Comparison of ENCODE assay signal across 24 cellular contexts in genomic region chr1:15734296-15734695, GRCh38. TPM values are rescaled to one million over a fixed set of nuclear protein-coding genes. Genes with fewer than 3 reads are reported as not detected.
DNase-seq lines count a peak whose midpoint lies in the region; ATAC-seq, FAIRE-seq and TF ChIP-seq lines count a peak whose summit lies in the region.
"Had no signal": no experiment of that assay in that cellular context is flagged by ENCODE, and none has a peak within 500 bp of the region (broad histone marks: within the 10 kb centered on the region; RNA-seq: fewer than 3 reads in every experiment).

No MANE protein-coding gene starts in this region.

- no peak overlapping the region for H3K4me3 Mint-ChIP-seq in activated naive CD4-positive, alpha-beta T cell treated with anti-CD3 and anti-CD28 coated beads, Interleukin-2, amount 50 U/mL, for 24 hours
- no peak overlapping the region for H3K4me3 Mint-ChIP-seq in activated naive CD4-positive, alpha-beta T cell treated with anti-CD3 and anti-CD28 coated beads, Interleukin-2, amount 10 ng/mL, durations not matched to agents 7 days and 5 days
- H3K4me3 Mint-ChIP-seq: CD4-positive, alpha-beta T cell had no signal

- H3K9me3 ChIP-seq in K562 (replicated peaks; ENCODE audit: control insufficient read depth, insufficient read depth, low read depth, low read length) (no peaks in the 10 kb centered on the region), trophoblast cell (ENCODE audit: insufficient read depth, low read depth, low read length) (peaks cover 2% of the 10 kb centered on the region)
- H3K9me3 ChIP-seq: BLaER1 treated with 17β-estradiol and CSF1 and Interleukin-3, amounts not matched to agents 10 nM and 100 nM had no signal

- H3K9ac ChIP-seq in K562 (ENCODE audit: insufficient read depth in 1 of 2, low read depth in 2 of 2, low read length in 2 of 2) (no peak overlapping the region; a peak in 1 of 4 replicates), trophoblast cell (ENCODE audit: low read length) (no peak overlapping the region)
- H3K9ac ChIP-seq: BLaER1 treated with 17β-estradiol and CSF1 and Interleukin-3, amounts not matched to agents 10 nM and 100 nM; KMS-11 had no signal

- no peaks in the 10 kb centered on the region for H3K9me1 ChIP-seq in K562 (ENCODE audit: control insufficient read depth, insufficient read depth, low read length)

- no peak overlapping the region for H3K23ac ChIP-seq in trophoblast cell (ENCODE audit: low read length)

- H3K4me2 ChIP-seq in K562 (ENCODE audit: insufficient read depth, low read length) (no peak overlapping the region), trophoblast cell (ENCODE audit: low read length) (no peak overlapping the region)
- H3K4me2 ChIP-seq: BLaER1 treated with 17β-estradiol and CSF1 and Interleukin-3, amounts not matched to agents 10 nM and 100 nM; KMS-11 had no signal

- TF ChIP-seq RAD21 in K562 (CRISPR knock-in tag; conservative IDR thresholded peaks at IDR 0.05 in 1 of 2, IDR thresholded peaks at IDR 0.05 in 1 of 2), result no peak

- peak overlapping the region; percentile 1 for H2BK120ac ChIP-seq in trophoblast cell (ENCODE audit: insufficient read depth, low read length, poor library complexity)

- no peak for TF ChIP-seq POLR2A in K562 (conservative IDR thresholded peaks at IDR 0.05)

- H3K36me3 ChIP-seq in K562 (ENCODE audit: control insufficient read depth, insufficient read depth, low read length) (peaks cover 51% of the 10 kb centered on the region; the same call in 2 of the 3 replicates), trophoblast cell (ENCODE audit: control insufficient read depth in 1 of 2, insufficient read depth in 2 of 2, low read length in 2 of 2) (peaks cover 48 to 51% of the 10 kb centered on the region in 2 experiments)

- H3K36me3 Mint-ChIP-seq in activated naive CD4-positive, alpha-beta T cell treated with anti-CD3 and anti-CD28 coated beads, Interleukin-2, amount 50 U/mL, for 24 hours, result no peaks in the 10 kb centered on the region
- peaks cover 10% of the 10 kb centered on the region for H3K36me3 Mint-ChIP-seq in activated naive CD4-positive, alpha-beta T cell treated with anti-CD3 and anti-CD28 coated beads, Interleukin-2, amount 10 ng/mL, durations not matched to agents 7 days and 5 days

- no peak for TF ChIP-seq CTCF in K562 (IDR thresholded peaks at IDR 0.05 in 2 of 3, conservative IDR thresholded peaks at IDR 0.05 in 1 of 3; ENCODE audit: insufficient read depth in 2 of 3, low read depth in 1 of 3, low read length in 3 of 3)

- H3K27ac ChIP-seq in K562 (ENCODE audit: extremely low read depth, low read depth, low read length) (no peak overlapping the region), trophoblast cell (ENCODE audit: low read depth, low read length) (no peak overlapping the region)
- H3K27ac ChIP-seq: BLaER1 treated with 17β-estradiol and CSF1 and Interleukin-3, amounts not matched to agents 10 nM and 100 nM; KMS-11 had no signal

- H2AK5ac ChIP-seq in trophoblast cell (ENCODE audit: low read length), result no peak overlapping the region

- no peak overlapping the region for H4K8ac ChIP-seq in trophoblast cell (ENCODE audit: low read depth, low read length)

- DNase-seq in activated naive CD4-positive, alpha-beta T cell treated with anti-CD3 and anti-CD28 coated beads, Interleukin-2, amount 10 ng/mL, durations not matched to agents 7 days and 5 days, result no peak
- no peak for DNase-seq in K562 (ENCODE audit: extremely low read depth in 1 of 4, low spot score in 3 of 4)
- DNase-seq in trophoblast cell, result no peak
- no peak for DNase-seq in 8988T
- DNase-seq in NCI-H1930 (lab: John Stamatoyannopoulos, UW), result no peak
- DNase-seq: AML-193; CD4-positive, alpha-beta T cell; MM.1S; NCI-H2029 treated with DMSO at 0.1 percent for 48 hours; NCI-H446 treated with DMSO at 0.1 percent for 48 hours; NCI-H526; NCI-H82; RPMI8226; SHP77 had no signal

- no peak overlapping the region for H2BK5ac ChIP-seq in trophoblast cell (ENCODE audit: low read depth, low read length, poor library complexity)

- H3K4me1 ChIP-seq in K562 (replicated peaks in 1 of 2; ENCODE audit: control insufficient read depth in 2 of 2, insufficient read depth in 2 of 2, low read length in 2 of 2), result peaks cover 0 to 67% of the 10 kb centered on the region in 2 experiments; a peak in 2 of 5 replicates
- H3K4me1 ChIP-seq in trophoblast cell (ENCODE audit: control insufficient read depth in 1 of 2, insufficient read depth in 2 of 2, low read length in 2 of 2), result peaks cover 20 to 23% of the 10 kb centered on the region in 2 experiments

- no peaks in the 10 kb centered on the region for H3K4me1 Mint-ChIP-seq in activated naive CD4-positive, alpha-beta T cell treated with anti-CD3 and anti-CD28 coated beads, Interleukin-2, amount 50 U/mL, for 24 hours
- no peaks in the 10 kb centered on the region for H3K4me1 Mint-ChIP-seq in activated naive CD4-positive, alpha-beta T cell treated with anti-CD3 and anti-CD28 coated beads, Interleukin-2, amount 10 ng/mL, durations not matched to agents 7 days and 5 days

- H4K12ac ChIP-seq in trophoblast cell (ENCODE audit: low read depth, low read length), result no peak overlapping the region

- no peaks in the 10 kb centered on the region for H3K79me2 ChIP-seq in K562 (ENCODE audit: control insufficient read depth, insufficient read depth, low read length)
- no peaks in the 10 kb centered on the region for H3K79me2 ChIP-seq in trophoblast cell (ENCODE audit: control insufficient read depth, insufficient read depth, low read length, poor library complexity)

- intact Hi-C loops in K562 (cut with micrococcal nuclease), result no loop called here

- CTCF ChIA-PET in activated naive CD4-positive, alpha-beta T cell treated with anti-CD3 and anti-CD28 coated beads, Interleukin-2, amount 10 ng/mL, durations not matched to agents 7 days and 5 days (lab: Charles Lee), result no interaction called here
- CTCF ChIA-PET in K562 (lab: Yijun Ruan, JAX; ENCODE audit: low intra/inter-chr PET ratio), result no interaction called here

- H3K18ac ChIP-seq in trophoblast cell (ENCODE audit: low read length), result peak overlapping the region; percentile 13

- no peak for TF ChIP-seq EP300 in K562 (IDR thresholded peaks at IDR 0.05; ENCODE audit: low read length)

- no peaks in the 10 kb centered on the region for H3K9me3 Mint-ChIP-seq in activated naive CD4-positive, alpha-beta T cell treated with anti-CD3 and anti-CD28 coated beads, Interleukin-2, amount 50 U/mL, for 24 hours
- H3K9me3 Mint-ChIP-seq in activated naive CD4-positive, alpha-beta T cell treated with anti-CD3 and anti-CD28 coated beads, Interleukin-2, amount 10 ng/mL, durations not matched to agents 7 days and 5 days, result no peaks in the 10 kb centered on the region
- H3K9me3 Mint-ChIP-seq: CD4-positive, alpha-beta T cell had no signal

- H3K27ac Mint-ChIP-seq in activated naive CD4-positive, alpha-beta T cell treated with anti-CD3 and anti-CD28 coated beads, Interleukin-2, amount 50 U/mL, for 24 hours, result peak overlapping the region; percentile 30
- H3K27ac Mint-ChIP-seq in activated naive CD4-positive, alpha-beta T cell treated with anti-CD3 and anti-CD28 coated beads, Interleukin-2, amount 10 ng/mL, durations not matched to agents 7 days and 5 days, result no peak overlapping the region
- H3K27ac Mint-ChIP-seq: CD4-positive, alpha-beta T cell had no signal

- POLR2A ChIA-PET in K562 (lab: Yijun Ruan, JAX), result interaction anchor here (0.5 to 1.0 kb wide), 3 partner anchors 12 to 282 kb away, joined by 3 read pairs; no protein-coding TSS in a partner anchor

- ATAC-seq in K562, result no peak
- no peak for ATAC-seq in HG03135 (IDR thresholded peaks at IDR 0.05; ENCODE audit: unreplicated experiment)

- no peaks in the 10 kb centered on the region for H3K27me3 ChIP-seq in K562 (ENCODE audit: control insufficient read depth in 2 of 2, insufficient read depth in 2 of 2, low read length in 2 of 2)
- H3K27me3 ChIP-seq in trophoblast cell (ENCODE audit: insufficient read depth, low read length), result no peaks in the 10 kb centered on the region
- H3K27me3 ChIP-seq: BLaER1 treated with 17β-estradiol and CSF1 and Interleukin-3, amounts not matched to agents 10 nM and 100 nM had no signal

- H3K27me3 Mint-ChIP-seq in activated naive CD4-positive, alpha-beta T cell treated with anti-CD3 and anti-CD28 coated beads, Interleukin-2, amount 50 U/mL, for 24 hours, result no peaks in the 10 kb centered on the region
- H3K27me3 Mint-ChIP-seq in activated naive CD4-positive, alpha-beta T cell treated with anti-CD3 and anti-CD28 coated beads, Interleukin-2, amount 10 ng/mL, durations not matched to agents 7 days and 5 days, result no peaks in the 10 kb centered on the region
- H3K27me3 Mint-ChIP-seq: CD4-positive, alpha-beta T cell had no signal

- peak overlapping the region; percentile 7 for H3K14ac ChIP-seq in trophoblast cell (ENCODE audit: low read length)

- no peaks in the 10 kb centered on the region; the same call in 1 of the 2 replicates for H4K20me1 ChIP-seq in K562 (replicated peaks; ENCODE audit: control insufficient read depth, insufficient read depth, low read length)

- no TSS peak for BruUV-seq in K562 (replicated peaks; lab: Mats Ljungman, UMichigan)

- H2BK12ac ChIP-seq in trophoblast cell (ENCODE audit: low read length), result no peak overlapping the region

- H3K79me1 ChIP-seq in trophoblast cell (ENCODE audit: low read length), result peaks cover 9% of the 10 kb centered on the region

- WGBS in K562 (ENCODE audit: insufficient coverage, low coverage, missing lambda C conversion rate), result 75% methylated on average over 11 of the region's 13 CpGs
- WGBS in trophoblast cell (ENCODE audit: extremely low coverage, insufficient coverage, insufficient read length), result no CpG with 5 or more reads among the region's 13 CpGs

- in situ Hi-C loops in K562 (cut with MboI), result no loop called here

- H3K4me3 ChIP-seq in K562, result no peak overlapping the region
- no peak overlapping the region for H3K4me3 ChIP-seq in trophoblast cell (ENCODE audit: low read depth, low read length)
- H3K4me3 ChIP-seq: BLaER1 treated with 17β-estradiol and CSF1 and Interleukin-3, amounts not matched to agents 10 nM and 100 nM had no signal

- H4K91ac ChIP-seq in trophoblast cell (ENCODE audit: low read depth, low read length), result peak overlapping the region; percentile 3

- H3K4ac ChIP-seq in trophoblast cell (ENCODE audit: low read depth, low read length), result no peak overlapping the region

- FAIRE-seq in K562 (lab: Jason Lieb, UNC), result no peak
- FAIRE-seq: A204.1, D721Med, GM18507 had no signal

- H2AFZ ChIP-seq in K562 (ENCODE audit: low read depth, low read length) (no peak overlapping the region), trophoblast cell (ENCODE audit: insufficient read depth, low read length, poor library complexity) (no peak overlapping the region)

RNA-seq across cellular contexts. Expression of gene SLC25A34, which starts 1.8 kb away (rescaled TPM):
- 0.86 and 1.9 TPM in 2 replicates for total RNA-seq in K562 (2011; cell fraction: chromatin; rRNA removed; ENCODE audit: low replicate concordance)
- 1.1 and 1.8 TPM in 2 replicates for total RNA-seq in K562 (2011; cell fraction: nucleolus; rRNA removed)
- total RNA-seq in K562 (2011; cell fraction: nucleoplasm; rRNA removed), result 1.1 and 1.6 TPM in 2 replicates
- 0.41 and 0.78 TPM in 2 replicates for total RNA-seq in K562 (2014; rRNA removed)
- total RNA-seq in K562 (2014; rRNA removed; fragmentation: Illumina TruSeq; extraction: Trizol), result 0.06 and 0.11 TPM in 2 replicates
- 0.26 and 0.43 TPM in 2 replicates for total RNA-seq in K562 (2015; rRNA removed; fragmentation: Illumina TruSeq; extraction: Trizol)
- total RNA-seq in K562 (2021), result 0.13 and 0.16 TPM in 2 replicates
- 0.24 and 0.31 TPM in 2 replicates for polyA plus RNA-seq in K562 (2011; rRNA removed)
- 0.18 and 0.34 TPM in 2 replicates for polyA plus RNA-seq in K562 (2011; cell fraction: cytosol; rRNA removed)
- 0.94 and 1.9 TPM in 2 replicates for polyA plus RNA-seq in K562 (2011; cell fraction: nucleus; rRNA removed)
- polyA plus RNA-seq in K562 (2012), result 0.25 and 0.55 TPM in 2 replicates
- polyA plus RNA-seq in K562 (2014; fragmentation: Illumina TruSeq; extraction: Trizol), result 0.16 and 0.21 TPM in 2 replicates
- polyA plus RNA-seq in K562 (2014; fragmentation: Nextera tagmentation; extraction: Ambion mirVana), result under 1 TPM; 0.01 to 0.03 TPM
- 0.22 and 0.57 TPM in 2 replicates for polyA plus RNA-seq in K562 (2014; rRNA removed)
- polyA minus RNA-seq in K562 (2011; rRNA and poly(A)+ RNA removed), result 0.12 and 0.35 TPM in 2 replicates
- polyA minus RNA-seq in K562 (2011; cell fraction: cytosol; rRNA and poly(A)+ RNA removed), result not detected in 2 replicates
- polyA minus RNA-seq in K562 (2011; cell fraction: nucleus; rRNA and poly(A)+ RNA removed), result 0.40 and 0.78 TPM in 2 replicates
- polyA plus RNA-seq in trophoblast cell (2013), result 0.42 and 0.44 TPM in 2 replicates

RNA-seq across cellular contexts. Expression of gene TMEM82, which starts 8.0 kb away (rescaled TPM):
- not detected in 2 replicates for total RNA-seq in K562 (2011; cell fraction: chromatin; rRNA removed; ENCODE audit: low replicate concordance)
- total RNA-seq in K562 (2011; cell fraction: nucleolus; rRNA removed), result not detected in 2 replicates
- not detected in 2 replicates for total RNA-seq in K562 (2011; cell fraction: nucleoplasm; rRNA removed)
- not detected in 2 replicates for total RNA-seq in K562 (2014; rRNA removed)
- total RNA-seq in K562 (2014; rRNA removed; fragmentation: Illumina TruSeq; extraction: Trizol), result not detected in 2 replicates
- not detected in 2 replicates for total RNA-seq in K562 (2015; rRNA removed; fragmentation: Illumina TruSeq; extraction: Trizol)
- not detected in 2 replicates for total RNA-seq in K562 (2021)
- polyA plus RNA-seq in K562 (2011; rRNA removed), result not detected in 2 replicates
- polyA plus RNA-seq in K562 (2011; cell fraction: cytosol; rRNA removed), result not detected in 2 replicates
- polyA plus RNA-seq in K562 (2011; cell fraction: nucleus; rRNA removed), result not detected in 2 replicates
- polyA plus RNA-seq in K562 (2012), result not detected in 2 replicates
- not detected in 2 replicates for polyA plus RNA-seq in K562 (2014; fragmentation: Illumina TruSeq; extraction: Trizol)
- polyA plus RNA-seq in K562 (2014; fragmentation: Nextera tagmentation; extraction: Ambion mirVana), result not detected
- not detected in 2 replicates for polyA plus RNA-seq in K562 (2014; rRNA removed)
- polyA minus RNA-seq in K562 (2011; rRNA and poly(A)+ RNA removed), result not detected in 2 replicates
- not detected in 2 replicates for polyA minus RNA-seq in K562 (2011; cell fraction: cytosol; rRNA and poly(A)+ RNA removed)
- not detected in 2 replicates for polyA minus RNA-seq in K562 (2011; cell fraction: nucleus; rRNA and poly(A)+ RNA removed)
- 0.06 and 0.08 TPM in 2 replicates for polyA plus RNA-seq in trophoblast cell (2013)
- total RNA-seq: CD4-positive, alpha-beta T cell; H4; SK-MEL-5 had no signal
- polyA plus RNA-seq: AG04450 had no signal

RNA-seq across cellular contexts. Expression of gene FBLIM1, which starts 24.3 kb away (rescaled TPM):
- total RNA-seq in K562 (2011; cell fraction: chromatin; rRNA removed; ENCODE audit: low replicate concordance), result 0.16 TPM in 1 of 2 replicates, not detected in the other
- 0.50 TPM in 1 of 2 replicates, not detected in the other for total RNA-seq in K562 (2011; cell fraction: nucleolus; rRNA removed)
- total RNA-seq in K562 (2011; cell fraction: nucleoplasm; rRNA removed), result 0.31 TPM in 1 of 2 replicates, not detected in the other
- total RNA-seq in K562 (2014; rRNA removed) (0.04 TPM in 1 of 2 replicates, not detected in the other), K562 (2014; rRNA removed; fragmentation: Illumina TruSeq; extraction: Trizol) (not detected in 2 replicates), K562 (2015; rRNA removed; fragmentation: Illumina TruSeq; extraction: Trizol) (not detected in 2 replicates), K562 (2021) (0.18 and 0.24 TPM in 2 replicates)
- polyA plus RNA-seq in K562 (2011; rRNA removed) (0.14 and 0.43 TPM in 2 replicates), K562 (2014; fragmentation: Illumina TruSeq; extraction: Trizol) (not detected in 2 replicates), K562 (2014; fragmentation: Nextera tagmentation; extraction: Ambion mirVana) (not detected), K562 (2014; rRNA removed) (not detected in 2 replicates)
- 0.09 and 0.63 TPM in 2 replicates for polyA plus RNA-seq in K562 (2011; cell fraction: cytosol; rRNA removed)
- polyA plus RNA-seq in K562 (2011; cell fraction: nucleus; rRNA removed), result 0.10 and 0.20 TPM in 2 replicates
- polyA plus RNA-seq in K562 (2012), result 0.04 and 0.48 TPM in 2 replicates
- polyA minus RNA-seq in K562 (2011; rRNA and poly(A)+ RNA removed), result 0.11 and 0.27 TPM in 2 replicates
- polyA minus RNA-seq in K562 (2011; cell fraction: cytosol; rRNA and poly(A)+ RNA removed), result not detected in 2 replicates
- 0.56 TPM in 1 of 2 replicates, not detected in the other for polyA minus RNA-seq in K562 (2011; cell fraction: nucleus; rRNA and poly(A)+ RNA removed)
- polyA plus RNA-seq in trophoblast cell (2013), result 88.4 and 91.1 TPM in 2 replicates

RNA-seq across cellular contexts. Expression of gene PLEKHM2, which starts 50.2 kb away (rescaled TPM):
- total RNA-seq in K562 (2011; cell fraction: chromatin; rRNA removed; ENCODE audit: low replicate concordance), result 33.4 and 106 TPM in 2 replicates
- total RNA-seq in K562 (2011; cell fraction: nucleolus; rRNA removed), result 69.5 and 71.2 TPM in 2 replicates
- 36.4 and 44.3 TPM in 2 replicates for total RNA-seq in K562 (2011; cell fraction: nucleoplasm; rRNA removed)
- 28.6 and 36.7 TPM in 2 replicates for total RNA-seq in K562 (2014; rRNA removed)
- 7.8 and 15.6 TPM in 2 replicates for total RNA-seq in K562 (2014; rRNA removed; fragmentation: Illumina TruSeq; extraction: Trizol)
- total RNA-seq in K562 (2015; rRNA removed; fragmentation: Illumina TruSeq; extraction: Trizol), result 33.2 and 34.3 TPM in 2 replicates
- total RNA-seq in K562 (2021), result 63.7 and 65.3 TPM in 2 replicates
- polyA plus RNA-seq in K562 (2011; rRNA removed), result 34.9 and 54.1 TPM in 2 replicates
- 50.7 and 63.4 TPM in 2 replicates for polyA plus RNA-seq in K562 (2011; cell fraction: cytosol; rRNA removed)
- polyA plus RNA-seq in K562 (2011; cell fraction: nucleus; rRNA removed), result 122 and 150 TPM in 2 replicates
- polyA plus RNA-seq in K562 (2012), result 43.7 and 66.8 TPM in 2 replicates
- 35.1 and 47.8 TPM in 2 replicates for polyA plus RNA-seq in K562 (2014; fragmentation: Illumina TruSeq; extraction: Trizol)
- under 1 TPM; 0.27 to 0.78 TPM for polyA plus RNA-seq in K562 (2014; fragmentation: Nextera tagmentation; extraction: Ambion mirVana)
- polyA plus RNA-seq in K562 (2014; rRNA removed), result 41.1 and 42.7 TPM in 2 replicates
- polyA minus RNA-seq in K562 (2011; rRNA and poly(A)+ RNA removed), result 17.2 and 24.3 TPM in 2 replicates
- polyA minus RNA-seq in K562 (2011; cell fraction: cytosol; rRNA and poly(A)+ RNA removed), result 35.5 and 58.1 TPM in 2 replicates
- 17.6 and 24.7 TPM in 2 replicates for polyA minus RNA-seq in K562 (2011; cell fraction: nucleus; rRNA and poly(A)+ RNA removed)
- polyA plus RNA-seq in trophoblast cell (2013), result 53.4 and 55.2 TPM in 2 replicates
